8 cellular contexts compared by ENCODE assay signal in genomic region chr11:134036484-134037092, GRCh38. TPM values are rescaled to one million over a fixed set of nuclear protein-coding genes. Genes with fewer than 3 reads are reported as not detected.
DNase-seq lines count a peak whose midpoint lies in the region; ATAC-seq and TF ChIP-seq lines count a peak whose summit lies in the region.

No MANE protein-coding gene starts in this region.

- peak overlapping the region; percentile 86 for H3K4me3 Mint-ChIP-seq in endothelial cell (ENCODE audit: unreplicated experiment)
- H3K4me3 Mint-ChIP-seq in neural crest cell, result peak overlapping the region; percentile 84

- H3K4me3 ChIP-seq in Panc1 (ENCODE audit: low read depth in 2 of 2, low read length in 2 of 2), result peak overlapping the region; percentile 65 to 68

- H3K9me3 Mint-ChIP-seq in endothelial cell (ENCODE audit: unreplicated experiment) (no peaks in the 10 kb centered on the region), neural crest cell (no peaks in the 10 kb centered on the region)

- peaks cover 18% of the 10 kb centered on the region for H3K4me1 ChIP-seq in Panc1 (ENCODE audit: control insufficient read depth, insufficient read depth, low read length)

- no peak for DNase-seq in Panc1 (ENCODE audit: low read depth, low spot score)
- DNase-seq in endothelial cell (ENCODE audit: low spot score), result no peak
- no peak for DNase-seq in neural crest cell (ENCODE audit: low read depth, low spot score)
- DNase-seq in NK-92 treated with Interleukin-12 subunit alpha and Interleukin-12 subunit beta, amount 100 ng/mL, for 24 hours (lab: John Stamatoyannopoulos, UW), result no peak
- DNase-seq in NCI-H82 (lab: John Stamatoyannopoulos, UW), result no peak
- no peak for DNase-seq in GM13977 (ENCODE audit: low spot score)

- H3K36me3 Mint-ChIP-seq in endothelial cell (ENCODE audit: low read depth, unreplicated experiment) (no peaks in the 10 kb centered on the region), neural crest cell (ENCODE audit: low read depth) (no peaks in the 10 kb centered on the region)

- ATAC-seq in Panc1, result no peak
- ATAC-seq in HG03521 (IDR thresholded peaks at IDR 0.05; ENCODE audit: unreplicated experiment), result no peak

- no peak for TF ChIP-seq CTCF in C4-2B (conservative IDR thresholded peaks at IDR 0.05)
- no peak for TF ChIP-seq CTCF in Panc1 (IDR thresholded peaks at IDR 0.05)
- TF ChIP-seq CTCF in endothelial cell (IDR thresholded peaks at IDR 0.05; ENCODE audit: unreplicated experiment), result no peak
- TF ChIP-seq CTCF in neural crest cell (conservative IDR thresholded peaks at IDR 0.05), result no peak
- TF ChIP-seq CTCF in GM13977 (IDR thresholded peaks at IDR 0.05; ENCODE audit: extremely low read depth, insufficient read depth, missing control alignments), result no peak

- H3K27ac Mint-ChIP-seq in endothelial cell (ENCODE audit: unreplicated experiment) (no peak overlapping the region), neural crest cell (ENCODE audit: unreplicated experiment) (no peak overlapping the region)

- H3K27me3 Mint-ChIP-seq in endothelial cell (ENCODE audit: unreplicated experiment) (peaks cover 11% of the 10 kb centered on the region), neural crest cell (ENCODE audit: low read depth) (peaks cover 72% of the 10 kb centered on the region)

- BruUV-seq in Panc1 (replicated peaks; lab: Mats Ljungman, UMichigan), result no TSS peak

- H3K27me3 ChIP-seq in Panc1 (ENCODE audit: control insufficient read depth, insufficient read depth, low read length), result 0 out of 2 replicates have a peak, but pooled peaks cover 2% of the 10 kb centered on the region

- in situ Hi-C loops in Panc1 (cut with HindIII; ENCODE audit: low pct_unique_long_range_greater_than_20kb, low sequenced_read_pairs) (no loop called here), GM13977 (cut with MboI; ENCODE audit: low pct_unique_long_range_greater_than_20kb, low sequenced_read_pairs, unreplicated experiment) (no loop called here)

- H3K9me3 ChIP-seq in Panc1 (ENCODE audit: control insufficient read depth, insufficient read depth, low read depth, low read length), result no peaks in the 10 kb centered on the region

- CTCF ChIA-PET in Panc1 (lab: Charles Lee), result interaction anchor here (1.0 to 1.7 kb wide), 3 partner anchors 9 to 109 kb away, joined by 4 to 10 read pairs (median 6); no protein-coding TSS in a partner anchor

- H3K27ac ChIP-seq in C4-2B, result peak overlapping the region; percentile 39; the same call in 1 of the 2 replicates
- no peak overlapping the region for H3K27ac ChIP-seq in Panc1 (ENCODE audit: low read length)

- H3K4me1 Mint-ChIP-seq in endothelial cell (ENCODE audit: unreplicated experiment) (peaks cover 22% of the 10 kb centered on the region), neural crest cell (peaks cover 66% of the 10 kb centered on the region)

- intact Hi-C loops in Panc1 (cut with micrococcal nuclease; ENCODE audit: unreplicated experiment), result no loop called here

- POLR2A ChIA-PET in Panc1 (lab: Charles Lee), result no interaction called here

- H3K36me3 ChIP-seq in Panc1 (ENCODE audit: control insufficient read depth, insufficient read depth, low read length), result no peaks in the 10 kb centered on the region

RNA-seq across cellular contexts. Expression of gene JAM3, which starts 32.3 kb away (rescaled TPM):
- total RNA-seq in Panc1 (2021; ENCODE audit: unreplicated experiment) (45.4 TPM), endothelial cell (ENCODE audit: unreplicated experiment) (438 TPM), neural crest cell (98.6 and 99.9 TPM in 2 replicates)
- polyA plus RNA-seq in Panc1 (2012; ENCODE audit: insufficient read length), result 44.3 TPM
